Comparison of ENCODE assay signal across 1 cellular context in genomic region chr1:186498071-186498470, GRCh38.
TF ChIP-seq lines count a peak whose summit lies in the region.

No MANE protein-coding gene starts in this region.

TF ChIP-seq in endothelial cell of umbilical vein, 7 proteins besides CTCF, POLR2A, EP300 and RAD21 (continued from another document):
- TF ChIP-seq FOS (IDR thresholded peaks at IDR 0.05; ENCODE audit: borderline replicate concordance, insufficient read depth, low read length) (no peak), GATA2 (IDR thresholded peaks at IDR 0.05; ENCODE audit: insufficient read depth, insufficient read length, low read depth, low read length) (no peak), POLR2AphosphoS5 (IDR thresholded peaks at IDR 0.05; ENCODE audit: insufficient read depth, low read depth, low read length) (no peak), EZH2 (IDR thresholded peaks at IDR 0.05; ENCODE audit: borderline replicate concordance, low read depth, low read length, severe bottlenecking) (no peak), MYC (IDR thresholded peaks at IDR 0.05; ENCODE audit: low read depth, low read length) (no peak)
- TF ChIP-seq, protein P1, sequence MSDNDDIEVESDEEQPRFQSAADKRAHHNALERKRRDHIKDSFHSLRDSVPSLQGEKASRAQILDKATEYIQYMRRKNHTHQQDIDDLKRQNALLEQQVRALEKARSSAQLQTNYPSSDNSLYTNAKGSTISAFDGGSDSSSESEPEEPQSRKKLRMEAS (IDR thresholded peaks at IDR 0.05; ENCODE audit: insufficient read depth, insufficient read length) = no peak
